Comparison of ENCODE assay signal across 8 cellular contexts in the genomic region with DNA sequence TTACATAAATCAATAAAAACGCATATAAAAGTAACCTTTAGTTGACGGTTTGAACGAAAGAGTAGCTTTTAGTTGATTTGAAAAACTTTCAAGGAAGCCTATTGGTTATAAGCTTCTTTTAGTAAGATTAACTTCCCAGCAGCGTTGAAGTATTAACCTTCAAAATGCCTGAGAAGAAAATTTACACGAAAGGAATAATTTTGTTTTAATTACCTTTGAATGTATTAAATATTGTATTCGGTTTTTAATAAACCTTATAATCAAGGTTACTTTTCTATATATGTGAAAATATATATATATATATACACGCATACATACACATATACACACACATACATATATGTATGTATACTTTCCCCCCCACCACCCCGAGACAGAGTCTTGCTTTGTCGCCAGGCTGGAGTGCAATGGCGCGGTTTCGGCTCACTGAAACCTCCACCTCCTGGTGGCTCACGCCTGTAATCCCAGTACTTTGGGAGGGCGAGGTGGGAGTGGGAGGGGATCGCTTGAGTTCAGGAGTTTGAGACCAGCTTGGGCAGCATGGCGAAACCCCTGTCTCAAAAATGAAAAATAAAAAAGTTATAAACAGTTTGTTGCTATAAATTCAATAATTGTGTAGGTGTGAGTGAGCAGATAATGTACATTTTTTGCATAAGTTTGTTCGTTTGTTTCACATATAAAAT. TPM values are rescaled to one million over a fixed set of nuclear protein-coding genes. Genes with fewer than 3 reads are reported as not detected.
A peak's percentile ranks its signal among the peaks of the same experiment; 100 is the strongest.
DNase-seq lines count a peak whose midpoint lies in the region; ATAC-seq, FAIRE-seq and TF ChIP-seq lines count a peak whose summit lies in the region.

No MANE protein-coding gene starts in this region.

- CTCF ChIA-PET in CD4-positive, alpha-beta T cell (lab: Charles Lee), result interaction anchor here (0.8 to 2.3 kb wide), 13 partner anchors 9 to 367 kb away, joined by 3 to 28 read pairs (median 6); a partner anchor contains a TSS

- WGBS in gastroesophageal sphincter (ENCODE audit: low coverage in 1 of 2), 2 donors, result 12 to 20% methylated on average over 17 of the region's 17 CpGs

- peaks cover 10% of the 10 kb centered on the region for H3K36me3 Mint-ChIP-seq in CD4-positive, alpha-beta T cell (ENCODE audit: low read depth)

- H3K4me3 ChIP-seq in Karpas-422 (ENCODE audit: low read length) (peak overlapping the region; percentile 76), gastroesophageal sphincter (peak overlapping the region; percentile 57 to 80), tibial artery (peak overlapping the region; percentile 72 to 76)

- H2AFZ ChIP-seq in Karpas-422 (ENCODE audit: low read length), result peak overlapping the region; percentile 88

- peak; percentile 75 for ATAC-seq in CD4-positive, alpha-beta T cell (ENCODE audit: poor library complexity)
- ATAC-seq in GM21526 (IDR thresholded peaks at IDR 0.05; ENCODE audit: low FRiP score, unreplicated experiment) (peak; percentile 52), gastroesophageal sphincter (peak; percentile 30), omental fat pad (ENCODE audit: low FRiP score) (peak; percentile 58)

- TF ChIP-seq CTCF in CD4-positive, alpha-beta T cell (IDR thresholded peaks at IDR 0.05), result peak; percentile 44
- TF ChIP-seq CTCF in gastroesophageal sphincter (IDR thresholded peaks at IDR 0.05) (peak; percentile 10 to 50 (median 44)), omental fat pad (IDR thresholded peaks at IDR 0.05) (no peak), tibial artery (IDR thresholded peaks at IDR 0.05) (peak; percentile 33 to 43)

- H4K20me1 ChIP-seq in Karpas-422 (ENCODE audit: insufficient read depth, low read depth, low read length), result no peaks in the 10 kb centered on the region

- intact Hi-C loops in CD4-positive, alpha-beta T cell (cut with DNase I, micrococcal nuclease), result loop anchor here (1.0 to 5.0 kb wide), 7 partner anchors 21 to 244 kb away; a partner anchor contains a TSS
- intact Hi-C loops in tibial artery (cut with DNase I; ENCODE audit: low total_unique reads), result loop anchor here (2.0 kb wide), 2 partner anchors 57 to 243 kb away; a partner anchor contains a TSS

- peak overlapping the region; percentile 87 for H3K27ac ChIP-seq in CD4-positive, alpha-beta T cell (ENCODE audit: low read depth, low read length)
- H3K27ac ChIP-seq in Karpas-422 (ENCODE audit: low read length) (no peak overlapping the region), gastroesophageal sphincter (peak overlapping the region; percentile 6 to 89 (median 88)), tibial artery (peak overlapping the region; percentile 84 to 87)

- H3K9me3 ChIP-seq in CD4-positive, alpha-beta T cell (ENCODE audit: control insufficient read depth, low read length), result no peaks in the 10 kb centered on the region
- H3K9me3 ChIP-seq in Karpas-422 (ENCODE audit: low read length), result no peaks in the 10 kb centered on the region; the same call in 1 of the 2 replicates
- no peaks in the 10 kb centered on the region for H3K9me3 ChIP-seq in gastroesophageal sphincter
- no peaks in the 10 kb centered on the region for H3K9me3 ChIP-seq in tibial artery

- H3K9me3 Mint-ChIP-seq in CD4-positive, alpha-beta T cell, result no peaks in the 10 kb centered on the region

- FAIRE-seq in RCC 7860 (lab: Jason Lieb, UNC), result peak; percentile 80

- DNase-seq in CD4-positive, alpha-beta T cell, result peak; percentile 24 to 69 (median 48)
- DNase-seq in Karpas-422 (peak; percentile 84), RCC 7860 (ENCODE audit: low spot score) (peak; percentile 60), omental fat pad (ENCODE audit: low spot score) (no peak), tibial artery (peak; percentile 43 to 73)
- peak; percentile 25 to 35 for DNase-seq in activated T-helper 1 cell treated with anti-CD3 and anti-CD28 coated beads, Interleukin-2, amount 50 U/mL, for 16 hours (ENCODE audit: low read depth in 1 of 2, low spot score in 1 of 2)

- peaks cover 27% of the 10 kb centered on the region for H3K4me1 Mint-ChIP-seq in CD4-positive, alpha-beta T cell (ENCODE audit: low read depth)

- H3K36me3 ChIP-seq in Karpas-422 (ENCODE audit: insufficient read depth, low read length) (no peaks in the 10 kb centered on the region), gastroesophageal sphincter (no peaks in the 10 kb centered on the region), tibial artery (no peaks in the 10 kb centered on the region)

- H3K4me2 ChIP-seq in Karpas-422 (ENCODE audit: low read depth, low read length, poor library complexity, severe bottlenecking), result peak overlapping the region; percentile 92

- no peaks in the 10 kb centered on the region for H3K27me3 Mint-ChIP-seq in CD4-positive, alpha-beta T cell

- no peak for TF ChIP-seq POLR2A in gastroesophageal sphincter (IDR thresholded peaks at IDR 0.05)

- no peaks in the 10 kb centered on the region for H3K79me2 ChIP-seq in Karpas-422 (ENCODE audit: low read length)

- H3K9ac ChIP-seq in Karpas-422 (ENCODE audit: low read length), result peak overlapping the region; percentile 78

- peak overlapping the region; percentile 98 for H3K27ac Mint-ChIP-seq in CD4-positive, alpha-beta T cell

- no peak for TF ChIP-seq EP300 in gastroesophageal sphincter (IDR thresholded peaks at IDR 0.05)

- POLR2A ChIA-PET in CD4-positive, alpha-beta T cell (lab: Charles Lee), result interaction anchor here (0.7 to 2.7 kb wide), 24 partner anchors 11 to 405 kb away, joined by 3 to 68 read pairs (median 5); a partner anchor contains a TSS

- H3K27me3 ChIP-seq in CD4-positive, alpha-beta T cell (ENCODE audit: control insufficient read depth, insufficient read depth, low read length), result no peaks in the 10 kb centered on the region
- H3K27me3 ChIP-seq in Karpas-422 (ENCODE audit: low read length) (no peaks in the 10 kb centered on the region), gastroesophageal sphincter (no peaks in the 10 kb centered on the region), tibial artery (no peaks in the 10 kb centered on the region)

- H3K9me2 ChIP-seq in Karpas-422 (replicated peaks; ENCODE audit: insufficient read depth, low read length), result no peaks in the 10 kb centered on the region

- peak overlapping the region; percentile 97 for H3K4me3 Mint-ChIP-seq in CD4-positive, alpha-beta T cell

- H3K4me1 ChIP-seq in Karpas-422 (ENCODE audit: low read length), result peaks cover 17% of the 10 kb centered on the region
- H3K4me1 ChIP-seq in gastroesophageal sphincter, result peaks cover 0 to 17% (median 3%) of the 10 kb centered on the region in 3 donors
- peaks cover 0 to 8% (median 5%) of the 10 kb centered on the region in 4 donors for H3K4me1 ChIP-seq in tibial artery

RNA-seq across cellular contexts. Expression of a gene that starts 57.6 kb away (rescaled TPM):
- 10 to 100 TPM; 16.0 to 17.6 TPM for total RNA-seq in CD4-positive, alpha-beta T cell
- total RNA-seq in Karpas-422 (2014; rRNA removed; shearing (Covaris generic); ENCODE audit: low replicate concordance), result 53.3 and 57.3 TPM in 2 replicates
- total RNA-seq in gastroesophageal sphincter (1 to 10 TPM in 1 of 4 donors, under 1 TPM in 3; 0.62 to 1.5 (median 0.65) TPM), omental fat pad (1 to 10 TPM; 1.7 to 5.8 (median 2.4) TPM)

Comparison
In these comparisons a context has a peak if more than half of its experiments do, and no peak if none do; other contexts are left out.
1. CTCF ChIP-seq: peak in CD4-positive, alpha-beta T cell (single experiment), gastroesophageal sphincter (4 of 4) and tibial artery (2 of 2); none in omental fat pad (0 of 3).
2. Peak in every context shown above with its lines, with median percentiles within 50 percentile points of each other: ATAC-seq and H3K4me3 ChIP-seq.